ENCODE assay signal across 23 cellular contexts in the genomic region with DNA sequence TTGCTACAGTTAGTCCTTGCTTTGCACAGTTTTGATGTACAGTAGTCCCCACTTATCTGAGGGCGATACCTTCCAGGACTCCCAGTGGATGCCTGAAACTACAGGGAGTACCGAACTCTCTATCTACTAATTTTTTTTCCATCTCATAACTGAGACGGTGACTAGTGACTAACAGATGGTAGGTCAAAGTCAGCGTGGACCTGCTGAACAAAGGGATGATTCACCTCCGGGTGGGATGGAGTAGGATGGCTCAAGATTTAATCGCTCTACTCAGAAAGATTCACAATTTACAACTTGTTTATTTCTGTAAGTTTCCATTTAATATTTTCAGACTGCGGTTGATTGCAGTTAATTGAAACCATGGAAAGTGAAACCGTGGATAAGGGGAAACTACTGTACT.
DNase-seq lines count a peak whose midpoint lies in the region; TF ChIP-seq lines count a peak whose summit lies in the region.
"Had no signal": no experiment of that assay in that cellular context is flagged by ENCODE, and none has a peak within 500 bp of the region (broad histone marks: within the 10 kb centered on the region; RNA-seq: fewer than 3 reads in every experiment).

No MANE protein-coding gene starts in this region.

- no peak overlapping the region for H3K4me3 Mint-ChIP-seq in activated naive CD4-positive, alpha-beta T cell treated with anti-CD3 and anti-CD28 coated beads, Interleukin-2, amount 10 ng/mL, durations not matched to agents 7 days and 5 days
- H3K4me3 Mint-ChIP-seq: activated CD4-positive, alpha-beta memory T cell treated with anti-CD3 and anti-CD28 coated beads for 36 hours; activated T-cell treated with anti-CD3 and anti-CD28 coated beads, Interleukin-2, amount 50 U/mL, for 4 hours; memory B cell; naive thymus-derived CD8-positive, alpha-beta T cell; T-helper 1 cell treated with Interleukin-12 subunit alpha and Interleukin-12 subunit beta and Interleukin-4 antibody, amounts not matched to agents 30 μg/mL and 1 μg/mL, for 36 hours had no signal

- no peaks in the 10 kb centered on the region for H3K9me3 Mint-ChIP-seq in activated naive CD4-positive, alpha-beta T cell treated with anti-CD3 and anti-CD28 coated beads, Interleukin-2, amount 10 ng/mL, durations not matched to agents 7 days and 5 days
- H3K9me3 Mint-ChIP-seq: activated CD4-positive, alpha-beta memory T cell treated with anti-CD3 and anti-CD28 coated beads for 36 hours; activated naive CD4-positive, alpha-beta T cell treated with anti-CD3 and anti-CD28 coated beads, Interleukin-2, amount 50 U/mL, for 72 hours; activated T-cell treated with anti-CD3 and anti-CD28 coated beads, Interleukin-2, amount 50 U/mL, for 4 hours; memory B cell had no signal

- TF ChIP-seq POLR2A in adrenal gland (IDR thresholded peaks at IDR 0.05), result no peak

- intact Hi-C loops in adrenal gland (cut with DNase I), result no loop called here

- H3K27me3 Mint-ChIP-seq in activated naive CD4-positive, alpha-beta T cell treated with anti-CD3 and anti-CD28 coated beads, Interleukin-2, amount 10 ng/mL, durations not matched to agents 7 days and 5 days, result no peaks in the 10 kb centered on the region
- H3K27me3 Mint-ChIP-seq: activated CD4-positive, alpha-beta memory T cell treated with anti-CD3 and anti-CD28 coated beads for 36 hours; memory B cell; naive thymus-derived CD8-positive, alpha-beta T cell had no signal

- 82 to 85% (median 83%) methylated on average over 8 of the region's 8 CpGs for WGBS in adrenal gland, 4 donors

- no peaks in the 10 kb centered on the region for H3K36me3 ChIP-seq in adrenal gland (replicated peaks in 1 of 2)
- H3K36me3 ChIP-seq: uterus had no signal

- no peak for TF ChIP-seq CTCF in adrenal gland (IDR thresholded peaks at IDR 0.05)

- no peaks in the 10 kb centered on the region for H3K27me3 ChIP-seq in adrenal gland
- H3K27me3 ChIP-seq: uterus had no signal

- H3K4me1 ChIP-seq in adrenal gland (replicated peaks in 1 of 2), result no peaks in the 10 kb centered on the region
- H3K4me1 ChIP-seq: uterus had no signal

- H3K27ac Mint-ChIP-seq in activated naive CD4-positive, alpha-beta T cell treated with anti-CD3 and anti-CD28 coated beads, Interleukin-2, amount 10 ng/mL, durations not matched to agents 7 days and 5 days, result no peak overlapping the region
- H3K27ac Mint-ChIP-seq: activated CD4-positive, alpha-beta memory T cell treated with anti-CD3 and anti-CD28 coated beads for 36 hours; activated naive CD4-positive, alpha-beta T cell treated with anti-CD3 and anti-CD28 coated beads, Interleukin-2, amount 50 U/mL, for 72 hours; memory B cell; naive thymus-derived CD8-positive, alpha-beta T cell; T-helper 1 cell treated with Interleukin-12 subunit alpha and Interleukin-12 subunit beta and Interleukin-4 antibody, amounts not matched to agents 30 μg/mL and 1 μg/mL, for 36 hours had no signal

- H3K27ac ChIP-seq in adrenal gland, result no peak overlapping the region
- H3K27ac ChIP-seq: C4-2B, skin epidermis had no signal

- H3K9me3 ChIP-seq in adrenal gland (replicated peaks in 1 of 3), result no peaks in the 10 kb centered on the region
- H3K9me3 ChIP-seq: uterus had no signal

- H3K4me3 ChIP-seq in adrenal gland, result no peak overlapping the region
- H3K4me3 ChIP-seq: skin epidermis, uterus had no signal

- DNase-seq in activated naive CD4-positive, alpha-beta T cell treated with Interleukin-2 at 50 U/mL for 16 hours, result peak; percentile 1
- no peak for DNase-seq in activated naive CD4-positive, alpha-beta T cell treated with anti-CD3 and anti-CD28 coated beads, Interleukin-2, amount 10 ng/mL, durations not matched to agents 7 days and 5 days
- DNase-seq in HS-5 (ENCODE audit: low read depth) (peak; percentile 2), amniotic epithelial cell (ENCODE audit: low read depth) (peak; percentile 65), non-pigmented ciliary epithelial cell (ENCODE audit: low read depth) (peak; percentile 22), adrenal gland (no peak), NCI-H226 (no peak)
- DNase-seq in activated CD8-positive, alpha-beta memory T cell treated with anti-CD3 and anti-CD28 coated beads, Interleukin-2, amount 50 U/mL, for 48 hours, result no peak
- DNase-seq: activated CD4-positive, alpha-beta memory T cell treated with anti-CD3 and anti-CD28 coated beads for 36 hours; activated T-cell treated with anti-CD3 and anti-CD28 coated beads, Interleukin-2, amount 50 U/mL, for 4 hours; cortex of kidney; Kasumi-1; kidney glomerular epithelial cell; naive thymus-derived CD8-positive, alpha-beta T cell; NCI-H1417 treated with DMSO at 0.1 percent for 48 hours; NCI-H526 treated with DMSO at 0.1 percent for 48 hours; SHP77 treated with DMSO at 0.1 percent for 48 hours had no signal

- H3K4me1 Mint-ChIP-seq in activated naive CD4-positive, alpha-beta T cell treated with anti-CD3 and anti-CD28 coated beads, Interleukin-2, amount 10 ng/mL, durations not matched to agents 7 days and 5 days, result no peaks in the 10 kb centered on the region
- H3K4me1 Mint-ChIP-seq: memory B cell; naive thymus-derived CD8-positive, alpha-beta T cell had no signal

- H3K36me3 Mint-ChIP-seq in activated naive CD4-positive, alpha-beta T cell treated with anti-CD3 and anti-CD28 coated beads, Interleukin-2, amount 10 ng/mL, durations not matched to agents 7 days and 5 days, result no peaks in the 10 kb centered on the region
- H3K36me3 Mint-ChIP-seq: activated CD4-positive, alpha-beta memory T cell treated with anti-CD3 and anti-CD28 coated beads for 36 hours; activated naive CD4-positive, alpha-beta T cell treated with anti-CD3 and anti-CD28 coated beads, Interleukin-2, amount 50 U/mL, for 72 hours; memory B cell; naive thymus-derived CD8-positive, alpha-beta T cell had no signal

- CTCF ChIA-PET in activated naive CD4-positive, alpha-beta T cell treated with anti-CD3 and anti-CD28 coated beads, Interleukin-2, amount 10 ng/mL, durations not matched to agents 7 days and 5 days (lab: Charles Lee), result no interaction called here

Comparison
In these comparisons a context has a peak if more than half of its experiments do, and no peak if none do; other contexts are left out.
1. DNase-seq: peak in activated naive CD4-positive, alpha-beta T cell treated with Interleukin-2 at 50 U/mL for 16 hours (single experiment), HS-5 (single experiment), amniotic epithelial cell (single experiment) and non-pigmented ciliary epithelial cell (single experiment); none in activated naive CD4-positive, alpha-beta T cell treated with anti-CD3 and anti-CD28 coated beads, Interleukin-2, amount 10 ng/mL, durations not matched to agents 7 days and 5 days (single experiment), adrenal gland (0 of 7), NCI-H226 (single experiment) and activated CD8-positive, alpha-beta memory T cell treated with anti-CD3 and anti-CD28 coated beads, Interleukin-2, amount 50 U/mL, for 48 hours (single experiment).